ENCODE assay signal across 8 cellular contexts in the genomic region with DNA sequence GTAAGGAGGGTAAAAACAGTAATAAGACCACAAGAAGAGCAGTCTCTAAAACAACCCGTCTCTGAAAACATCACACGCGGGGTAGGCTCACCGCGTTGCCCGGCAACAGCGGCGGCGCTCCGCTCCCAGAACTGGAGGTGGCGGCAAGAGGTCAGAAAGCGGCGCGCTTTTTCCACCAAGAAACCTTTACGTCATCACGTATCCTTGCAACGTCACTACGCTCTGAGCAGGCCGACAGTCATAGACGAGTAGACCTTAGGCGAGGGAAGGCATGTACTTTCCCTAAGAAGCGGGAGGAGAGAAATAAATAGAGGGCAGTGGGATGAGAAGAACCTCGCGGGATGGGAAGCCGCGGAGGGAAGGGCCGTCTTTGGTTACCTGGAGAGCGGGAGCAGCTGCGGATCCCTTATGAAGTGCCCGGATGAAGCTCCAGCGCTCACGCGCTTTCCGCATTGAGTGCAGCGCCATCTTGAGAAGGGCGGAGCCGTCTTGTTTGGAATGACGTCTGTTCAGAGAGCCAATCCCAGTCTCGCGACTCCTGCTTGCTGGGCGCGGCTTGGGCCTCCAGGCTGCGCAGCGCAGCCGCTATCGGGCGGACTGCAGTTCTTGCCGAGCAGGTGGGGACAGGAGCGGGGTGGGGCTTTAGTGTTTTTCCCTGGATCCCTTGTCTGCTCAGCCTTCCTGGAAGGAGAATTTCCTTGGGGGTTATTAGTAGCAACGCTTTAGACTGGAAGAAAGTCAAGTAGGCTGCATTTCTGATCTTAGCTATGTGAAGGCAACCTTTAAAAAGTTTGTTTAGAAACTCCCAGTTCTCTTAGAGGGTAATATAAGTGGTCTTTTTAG. TPM values are rescaled to one million over a fixed set of nuclear protein-coding genes. Genes with fewer than 3 reads are reported as not detected.
DNase-seq lines count a peak whose midpoint lies in the region; ATAC-seq, FAIRE-seq and TF ChIP-seq lines count a peak whose summit lies in the region.

A gene (minus strand): TSS at position 477 of the 843 bp plus-strand sequence. CDS start 9 bp downstream, at position 468.

- ATAC-seq in HG02798 (IDR thresholded peaks at IDR 0.05; ENCODE audit: poor library complexity, unreplicated experiment), result peak; percentile 95

- peaks cover 51% of the 10 kb centered on the region for H3K4me1 ChIP-seq in adipocyte (ENCODE audit: control insufficient read depth, insufficient read depth, low read length)
- H3K4me1 ChIP-seq in trophoblast cell (ENCODE audit: control insufficient read depth in 1 of 2, insufficient read depth in 2 of 2, low read length in 2 of 2), result peaks cover 4 to 9% of the 10 kb centered on the region in 2 experiments
- peaks cover 0 to 37% (median 13%) of the 10 kb centered on the region in 4 donors for H3K4me1 ChIP-seq in transverse colon

- no peaks in the 10 kb centered on the region for H3K36me3 ChIP-seq in adipocyte (ENCODE audit: control insufficient read depth, insufficient read depth, low read length, severe bottlenecking)
- H3K36me3 ChIP-seq in trophoblast cell (ENCODE audit: control insufficient read depth in 1 of 2, insufficient read depth in 2 of 2, low read length in 2 of 2), result no peaks in the 10 kb centered on the region
- H3K36me3 ChIP-seq in transverse colon, result no peaks in the 10 kb centered on the region

- peak within 1 kb of the TSS; percentile 96 for H4K8ac ChIP-seq in trophoblast cell (ENCODE audit: low read depth, low read length)

- peaks cover 5% of the 10 kb centered on the region for H3K79me1 ChIP-seq in trophoblast cell (ENCODE audit: low read length)

- intact Hi-C loops in cardiac septum (cut with DNase I), result loop anchor here (5.0 kb wide), 1 partner anchor 53 kb away; no protein-coding TSS in a partner anchor
- intact Hi-C loops in transverse colon (cut with DNase I; ENCODE audit: low total_unique reads), result loop anchor here (10.0 kb wide), 1 partner anchor 46 kb away; no protein-coding TSS in a partner anchor

- H2BK120ac ChIP-seq in trophoblast cell (ENCODE audit: insufficient read depth, low read length, poor library complexity), result peak within 1 kb of the TSS; percentile 89

- H2BK12ac ChIP-seq in trophoblast cell (ENCODE audit: low read length), result no peak within 1 kb of the TSS

- H3K9ac ChIP-seq in adipocyte (ENCODE audit: low read length) (peak within 1 kb of the TSS; percentile 92), trophoblast cell (ENCODE audit: low read length) (peak within 1 kb of the TSS; percentile 80)

- peak within 1 kb of the TSS; percentile 66 for H2AK5ac ChIP-seq in trophoblast cell (ENCODE audit: low read length)

- in situ Hi-C loops in transverse colon (cut with MboI; ENCODE audit: low pct_ligation_motif_present in 1 of 4, low pct_unique_long_range_greater_than_20kb in 1 of 4, low sequenced_read_pairs in 3 of 4), result no loop called here

- H3K9me3 ChIP-seq in adipocyte (ENCODE audit: control insufficient read depth, low read length), result no peaks in the 10 kb centered on the region
- H3K9me3 ChIP-seq in trophoblast cell (ENCODE audit: insufficient read depth, low read depth, low read length), result no peaks in the 10 kb centered on the region
- no peaks in the 10 kb centered on the region for H3K9me3 ChIP-seq in transverse colon

- H4K91ac ChIP-seq in trophoblast cell (ENCODE audit: low read depth, low read length), result peak within 1 kb of the TSS; percentile 93

- H2AFZ ChIP-seq in trophoblast cell (ENCODE audit: insufficient read depth, low read length, poor library complexity), result peak within 1 kb of the TSS; percentile 80

- peaks cover 4% of the 10 kb centered on the region for H3K79me2 ChIP-seq in trophoblast cell (ENCODE audit: control insufficient read depth, insufficient read depth, low read length, poor library complexity)

- peak within 1 kb of the TSS; percentile 62 for H3K14ac ChIP-seq in trophoblast cell (ENCODE audit: low read length)

- no CpG with 5 or more reads among the region's 50 CpGs for WGBS in trophoblast cell (ENCODE audit: extremely low coverage, insufficient coverage, insufficient read length)
- 0% methylated on average over 1 to 50 of the region's 50 CpGs for WGBS in transverse colon (ENCODE audit: low coverage in 1 of 2), 2 donors

- H3K27me3 ChIP-seq in adipocyte (replicated peaks; ENCODE audit: control insufficient read depth, insufficient read depth, low read length) (no peaks in the 10 kb centered on the region), trophoblast cell (ENCODE audit: insufficient read depth, low read length) (no peaks in the 10 kb centered on the region), transverse colon (no peaks in the 10 kb centered on the region)

- H3K23ac ChIP-seq in trophoblast cell (ENCODE audit: low read length), result no peak within 1 kb of the TSS

- peak within 1 kb of the TSS; percentile 99 for H3K4me2 ChIP-seq in trophoblast cell (ENCODE audit: low read length)

- peak within 1 kb of the TSS; percentile 95 for H3K27ac ChIP-seq in trophoblast cell (ENCODE audit: low read depth, low read length)
- peak within 1 kb of the TSS; percentile 93 to 98 (median 96) for H3K27ac ChIP-seq in transverse colon

- peak within 1 kb of the TSS; percentile 72 for H3K18ac ChIP-seq in trophoblast cell (ENCODE audit: low read length)

- DNase-seq in GM12891 (ENCODE audit: insufficient read length, low spot score) (peak; percentile 67), NCI-H1417 treated with DMSO at 0.1 percent for 48 hours (lab: John Stamatoyannopoulos, UW) (peak; percentile 97), SW 1271 (lab: John Stamatoyannopoulos, UW) (peak; percentile 81 to 95), adipocyte (ENCODE audit: low read depth) (peak; percentile 98), cardiac septum (ENCODE audit: low spot score) (peak; percentile 98), trophoblast cell (peak; percentile 99), transverse colon (peak; percentile 96)

- H4K12ac ChIP-seq in trophoblast cell (ENCODE audit: low read depth, low read length), result peak within 1 kb of the TSS; percentile 91

- TF ChIP-seq POLR2A in GM12891 (IDR thresholded peaks at IDR 0.05; ENCODE audit: low read depth, low read length) (peak; percentile 92), transverse colon (IDR thresholded peaks at IDR 0.05) (peak; percentile 86)

- H3K4me3 ChIP-seq in adipocyte (ENCODE audit: low read length) (peak within 1 kb of the TSS; percentile 92), trophoblast cell (ENCODE audit: low read depth, low read length) (peak within 1 kb of the TSS; percentile 73), transverse colon (peak within 1 kb of the TSS; percentile 23 to 70 (median 54))

- no peak for TF ChIP-seq EP300 in transverse colon (IDR thresholded peaks at IDR 0.05; ENCODE audit: low read depth)

- H2BK5ac ChIP-seq in trophoblast cell (ENCODE audit: low read depth, low read length, poor library complexity), result peak within 1 kb of the TSS; percentile 87

- peak; percentile 91 for FAIRE-seq in GM12891 (lab: Jason Lieb, UNC)

- H3K4ac ChIP-seq in trophoblast cell (ENCODE audit: low read depth, low read length), result peak within 1 kb of the TSS; percentile 69

- TF ChIP-seq CTCF in transverse colon (IDR thresholded peaks at IDR 0.05), result no peak

TF ChIP-seq in GM12891, 5 proteins besides CTCF, POLR2A, EP300 and RAD21:
- peak; percentile 95 for TF ChIP-seq POLR2AphosphoS5 (IDR thresholded peaks at IDR 0.05; ENCODE audit: low read depth, low read length)
- TF ChIP-seq TAF1 (IDR thresholded peaks at IDR 0.05; ENCODE audit: low read depth, low read length), result peak; percentile 99
- no peak for TF ChIP-seq POU2F2 (IDR thresholded peaks at IDR 0.05; ENCODE audit: low read depth, low read length)
TF ChIP-seq in GM12891: peak in this region for 2.

RNA-seq across cellular contexts. Expression of the gene that starts here (rescaled TPM):
- 9.1 TPM for polyA plus RNA-seq in GM12891 (2012; ENCODE audit: low read depth, missing spikeins)
- 10.7 TPM for total RNA-seq in cardiac septum
- 8.3 and 8.4 TPM in 2 replicates for polyA plus RNA-seq in trophoblast cell (2013)
- 10 to 100 TPM in 2 of 4 donors, 1 to 10 TPM in 2; 4.6 to 18.6 (median 10.3) TPM for total RNA-seq in transverse colon

Comparison
In these comparisons a context has a peak if more than half of its experiments do, and no peak if none do; other contexts are left out.
1. Peak in every context shown above with its lines: DNase-seq, ATAC-seq, H3K4me3 ChIP-seq and H3K27ac ChIP-seq.